8 cellular contexts compared by ENCODE assay signal in the genomic region with DNA sequence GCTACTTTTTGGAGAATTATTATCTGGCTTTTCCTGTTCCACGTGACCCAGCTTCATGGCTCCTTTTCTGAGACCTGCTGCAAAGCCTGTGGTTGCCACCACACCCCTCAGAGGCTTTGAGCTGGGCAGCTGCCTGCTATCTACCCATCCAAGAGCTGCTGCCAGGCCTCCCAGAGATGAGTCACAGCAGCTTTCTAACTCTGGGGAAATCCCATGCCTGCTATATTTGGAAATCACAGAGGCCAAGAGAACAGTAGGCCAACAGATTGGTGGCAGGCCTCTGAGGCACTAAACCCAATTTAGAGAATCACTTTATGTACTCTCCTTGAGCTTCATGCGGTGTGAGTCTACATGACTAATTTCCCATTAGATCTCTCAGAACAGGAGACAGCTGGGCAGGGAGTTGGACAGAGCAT. TPM values are rescaled to one million over a fixed set of nuclear protein-coding genes. Genes with fewer than 3 reads are reported as not detected.
DNase-seq lines count a peak whose midpoint lies in the region; ATAC-seq and TF ChIP-seq lines count a peak whose summit lies in the region.

No MANE protein-coding gene starts in this region.

- no peaks in the 10 kb centered on the region for H3K9me3 ChIP-seq in A673 (ENCODE audit: low read depth, low read length, poor library complexity, severe bottlenecking)

- intact Hi-C loops in A673 (cut with micrococcal nuclease; ENCODE audit: unreplicated experiment) = no loop called here

- BruUV-seq in A673 (replicated peaks; lab: Mats Ljungman, UMichigan) = no TSS peak

- POLR2A ChIA-PET in A673 (lab: Charles Lee; ENCODE audit: low non-redundant PET) = no interaction called here

- H3K27ac Mint-ChIP-seq in activated T-cell treated with anti-CD3 and anti-CD28 coated beads, Interleukin-2, amount 50 U/mL, for 24 hours = no peak overlapping the region
- H3K27ac Mint-ChIP-seq in glutamatergic neuron (ENCODE audit: unreplicated experiment) = peak overlapping the region; percentile 95

- H3K4me3 ChIP-seq in A673 (ENCODE audit: low read depth, low read length, poor library complexity, severe bottlenecking) (no peak overlapping the region), rectal smooth muscle tissue (ENCODE audit: low read length) (no peak overlapping the region)

- peaks cover under 1% of the 10 kb centered on the region for H3K27me3 Mint-ChIP-seq in activated T-cell treated with anti-CD3 and anti-CD28 coated beads, Interleukin-2, amount 50 U/mL, for 24 hours
- no peaks in the 10 kb centered on the region for H3K27me3 Mint-ChIP-seq in glutamatergic neuron (ENCODE audit: unreplicated experiment)

- TF ChIP-seq CTCF in A673 (conservative IDR thresholded peaks at IDR 0.05; ENCODE audit: low read depth, low read length) = no peak
- no peak for TF ChIP-seq CTCF in glutamatergic neuron (IDR thresholded peaks at IDR 0.05; ENCODE audit: partially characterized antibody, unreplicated experiment)

- H3K36me3 ChIP-seq in A673 (ENCODE audit: insufficient read depth, low read length, poor library complexity, severe bottlenecking) (peaks cover 4% of the 10 kb centered on the region), rectal smooth muscle tissue (ENCODE audit: control insufficient read depth, insufficient read depth, low read length) (no peaks in the 10 kb centered on the region)

- no peak overlapping the region for H3K27ac ChIP-seq in A673 (ENCODE audit: low read depth, low read length, poor library complexity, severe bottlenecking)
- H3K27ac ChIP-seq in rectal smooth muscle tissue (ENCODE audit: low read depth, low read length) = peak overlapping the region; percentile 86

- H3K27me3 ChIP-seq in A673 (replicated peaks; ENCODE audit: insufficient read depth, low read depth, low read length, poor library complexity) = no peaks in the 10 kb centered on the region
- no peaks in the 10 kb centered on the region for H3K27me3 ChIP-seq in rectal smooth muscle tissue (ENCODE audit: control insufficient read depth, insufficient read depth, low read length)

- peaks cover 13% of the 10 kb centered on the region for H3K4me1 Mint-ChIP-seq in activated T-cell treated with anti-CD3 and anti-CD28 coated beads, Interleukin-2, amount 50 U/mL, for 24 hours (ENCODE audit: low read depth)
- H3K4me1 Mint-ChIP-seq in glutamatergic neuron (ENCODE audit: low read depth, unreplicated experiment) = peaks cover 29% of the 10 kb centered on the region

- no peaks in the 10 kb centered on the region for H3K36me3 Mint-ChIP-seq in activated T-cell treated with anti-CD3 and anti-CD28 coated beads, Interleukin-2, amount 50 U/mL, for 24 hours (ENCODE audit: low read depth)
- H3K36me3 Mint-ChIP-seq in glutamatergic neuron (ENCODE audit: unreplicated experiment) = no peaks in the 10 kb centered on the region

- no peak overlapping the region for H3K9ac ChIP-seq in rectal smooth muscle tissue (ENCODE audit: low read length)

- CTCF ChIA-PET in A673 (lab: Charles Lee) = interaction anchor here (1.0 kb wide), 1 partner anchor 36 kb away, joined by 5 read pairs; no protein-coding TSS in a partner anchor

- H3K4me1 ChIP-seq in A673 (ENCODE audit: insufficient read depth, low read length, poor library complexity, severe bottlenecking) = peaks cover 24% of the 10 kb centered on the region
- H3K4me1 ChIP-seq in rectal smooth muscle tissue (ENCODE audit: control insufficient read depth, insufficient read depth, low read length) = peaks cover 7% of the 10 kb centered on the region

- ATAC-seq in GM18519 (IDR thresholded peaks at IDR 0.05; ENCODE audit: low FRiP score, unreplicated experiment) (peak; percentile 98), HG02943 (IDR thresholded peaks at IDR 0.05; ENCODE audit: low read depth, unreplicated experiment) (peak; percentile 98)

- DNase-seq in A673 (ENCODE audit: low spot score) (peak; percentile 88), NCI-H446 (lab: John Stamatoyannopoulos, UW) (peak; percentile 89 to 95), glutamatergic neuron (peak; percentile 71), NCI-H510A (lab: John Stamatoyannopoulos, UW) (no peak)
- peak; percentile 44 for DNase-seq in activated T-cell treated with anti-CD3 and anti-CD28 coated beads, Interleukin-2, amount 50 U/mL, for 24 hours

- H3K4me3 Mint-ChIP-seq in activated T-cell treated with anti-CD3 and anti-CD28 coated beads, Interleukin-2, amount 50 U/mL, for 24 hours = no peak overlapping the region
- peak overlapping the region; percentile 73 for H3K4me3 Mint-ChIP-seq in glutamatergic neuron (ENCODE audit: unreplicated experiment)

- H3K9me3 Mint-ChIP-seq in activated T-cell treated with anti-CD3 and anti-CD28 coated beads, Interleukin-2, amount 50 U/mL, for 24 hours = no peaks in the 10 kb centered on the region
- H3K9me3 Mint-ChIP-seq in glutamatergic neuron (ENCODE audit: unreplicated experiment) = peaks cover 4% of the 10 kb centered on the region

RNA-seq across cellular contexts. Expression of a gene that starts 35.2 kb away (rescaled TPM):
- total RNA-seq in A673 (2021) (49.2 and 52.9 TPM in 2 replicates), glutamatergic neuron (ENCODE audit: unreplicated experiment) (64.4 TPM)
